9 cellular contexts compared by ENCODE assay signal in the genomic region with DNA sequence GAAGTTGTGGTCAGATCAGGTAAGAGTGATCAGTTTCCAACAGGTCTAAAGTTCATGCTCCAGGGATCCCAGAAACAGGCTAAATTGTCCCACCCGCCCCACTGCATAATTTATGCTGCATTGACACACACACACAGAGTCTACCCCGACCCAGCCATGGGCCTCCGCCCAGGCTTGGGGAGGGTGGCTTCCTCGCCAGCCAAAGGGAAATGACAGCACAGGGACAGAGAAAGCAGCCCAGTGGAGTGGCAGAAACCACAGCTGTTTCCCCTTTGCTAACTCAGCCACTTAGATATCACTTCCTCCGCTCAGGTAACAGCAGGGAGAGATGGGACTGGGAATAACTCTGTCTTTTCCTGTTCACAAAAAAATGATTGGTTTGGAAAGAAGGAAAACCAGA.
DNase-seq lines count a peak whose midpoint lies in the region; ATAC-seq lines count a peak whose summit lies in the region.
"Had no signal": no experiment of that assay in that cellular context is flagged by ENCODE, and none has a peak within 500 bp of the region (broad histone marks: within the 10 kb centered on the region; RNA-seq: fewer than 3 reads in every experiment).

No MANE protein-coding gene starts in this region.

- peak; percentile 82 for ATAC-seq in stimulated activated effector memory CD8-positive, alpha-beta T cell treated with anti-CD3 and anti-CD28 coated beads, Interleukin-12 subunit alpha, Interleukin-12 subunit beta, amount 100 ng/mL, for 72 hours
- ATAC-seq: A549 had no signal

- no peaks in the 10 kb centered on the region for H3K9me3 Mint-ChIP-seq in stimulated activated effector memory CD8-positive, alpha-beta T cell treated with anti-CD3 and anti-CD28 coated beads, Interleukin-12 subunit alpha, Interleukin-12 subunit beta, amount 100 ng/mL, for 72 hours

- H3K36me3 Mint-ChIP-seq in stimulated activated effector memory CD8-positive, alpha-beta T cell treated with anti-CD3 and anti-CD28 coated beads, Interleukin-12 subunit alpha, Interleukin-12 subunit beta, amount 100 ng/mL, for 72 hours, result no peaks in the 10 kb centered on the region

- H3K4me1 Mint-ChIP-seq in stimulated activated effector memory CD8-positive, alpha-beta T cell treated with anti-CD3 and anti-CD28 coated beads, Interleukin-12 subunit alpha, Interleukin-12 subunit beta, amount 100 ng/mL, for 72 hours, result peaks cover 16% of the 10 kb centered on the region

- H3K27ac Mint-ChIP-seq in stimulated activated effector memory CD8-positive, alpha-beta T cell treated with anti-CD3 and anti-CD28 coated beads, Interleukin-12 subunit alpha, Interleukin-12 subunit beta, amount 100 ng/mL, for 72 hours, result no peak overlapping the region

- DNase-seq in NCI-H510A treated with DMSO at 0.1 percent for 48 hours (lab: John Stamatoyannopoulos, UW) (peak; percentile 41), NCI-H510A (lab: John Stamatoyannopoulos, UW) (no peak), T-helper 9 cell (peak; percentile 10), germinal center (ENCODE audit: low spot score) (peak; percentile 21), NCI-H524 treated with DMSO at 0.1 percent for 48 hours (lab: John Stamatoyannopoulos, UW) (no peak), NCI-H1436 treated with DMSO at 0.1 percent for 48 hours (lab: John Stamatoyannopoulos, UW) (no peak), GOT3 (lab: John Stamatoyannopoulos, UW) (no peak)
- no peak for DNase-seq in stimulated activated effector memory CD8-positive, alpha-beta T cell treated with anti-CD3 and anti-CD28 coated beads, Interleukin-12 subunit alpha, Interleukin-12 subunit beta, amount 100 ng/mL, for 72 hours (ENCODE audit: low spot score in 2 of 2)

- no peak overlapping the region for H3K4me3 Mint-ChIP-seq in stimulated activated effector memory CD8-positive, alpha-beta T cell treated with anti-CD3 and anti-CD28 coated beads, Interleukin-12 subunit alpha, Interleukin-12 subunit beta, amount 100 ng/mL, for 72 hours

Comparison
In these comparisons a context has a peak if more than half of its experiments do, and no peak if none do; other contexts are left out.
1. DNase-seq: peak in NCI-H510A treated with DMSO at 0.1 percent for 48 hours (single experiment), T-helper 9 cell (single experiment) and germinal center (single experiment); none in NCI-H510A (single experiment), stimulated activated effector memory CD8-positive, alpha-beta T cell treated with anti-CD3 and anti-CD28 coated beads, Interleukin-12 subunit alpha, Interleukin-12 subunit beta, amount 100 ng/mL, for 72 hours (0 of 2), NCI-H524 treated with DMSO at 0.1 percent for 48 hours (single experiment), NCI-H1436 treated with DMSO at 0.1 percent for 48 hours (single experiment) and GOT3 (single experiment).